ENCODE assay signal across 1 cellular context in genomic region chr2:70132244-70133126, GRCh38.
A peak's percentile ranks its signal among the peaks of the same experiment; 100 is the strongest.
TF ChIP-seq lines count a peak whose summit lies in the region.

No MANE protein-coding gene starts in this region.

TF ChIP-seq in GM12878, 131 proteins besides CTCF, POLR2A, EP300 and RAD21 (continued from another document and continues in another):
- TF ChIP-seq MLLT1 (IDR thresholded peaks at IDR 0.05) (peak; percentile 92), IKZF1 (conservative IDR thresholded peaks at IDR 0.05) (peak; percentile 50), JUND (IDR thresholded peaks at IDR 0.05; ENCODE audit: low read depth, low read length) (no peak), SMAD1 (IDR thresholded peaks at IDR 0.05; ENCODE audit: low read depth, partially characterized antibody) (peak; percentile 96), CREB1 (IDR thresholded peaks at IDR 0.05; ENCODE audit: low read depth) (peak; percentile 48; the same call in 1 of the 2 replicates), E2F4 (IDR thresholded peaks at IDR 0.05; ENCODE audit: low read depth, low read length) (no peak), EGR1 (IDR thresholded peaks at IDR 0.05; ENCODE audit: borderline replicate concordance in 1 of 2, low read depth in 2 of 2, low read length in 2 of 2) (no peak), RFX5 (IDR thresholded peaks at IDR 0.05; ENCODE audit: low read depth, low read length) (no peak), MYC (IDR thresholded peaks at IDR 0.05; ENCODE audit: insufficient read depth, insufficient read length, insufficient replicate concordance, low read length, severe bottlenecking) (no peak), NR2C2 (IDR thresholded peaks at IDR 0.05; ENCODE audit: borderline replicate concordance, control insufficient read depth, insufficient read length, low read depth) (no peak), CREM (IDR thresholded peaks at IDR 0.05; ENCODE audit: low read depth) (no peak), BCL11A (IDR thresholded peaks at IDR 0.05; ENCODE audit: low read depth, low read length) (no peak), NRF1 (conservative IDR thresholded peaks at IDR 0.05; ENCODE audit: low read depth, low read length) (no peak), MTA2 (IDR thresholded peaks at IDR 0.05; ENCODE audit: low read depth) (peak; percentile 59; the same call in 1 of the 2 replicates), SREBF2 (IDR thresholded peaks at IDR 0.05; ENCODE audit: low read length) (no peak), SRF (IDR thresholded peaks at IDR 0.05; ENCODE audit: low read depth in 2 of 2, low read length in 2 of 2) (no peak), SMC3 (IDR thresholded peaks at IDR 0.05; ENCODE audit: borderline replicate concordance, low read length) (peak; percentile 5; the same call in 1 of the 2 replicates), ZNF274 (IDR thresholded peaks at IDR 0.05; ENCODE audit: insufficient read depth, insufficient read length) (no peak), NFIC (IDR thresholded peaks at IDR 0.05; ENCODE audit: low read depth, low read length) (peak; percentile 42), ZSCAN29 (IDR thresholded peaks at IDR 0.05) (no peak), YY1 (IDR thresholded peaks at IDR 0.05; ENCODE audit: low read depth, low read length) (peak; percentile 31; the same call in 1 of the 2 replicates), SKIL (IDR thresholded peaks at IDR 0.05; ENCODE audit: low read depth, poor library complexity, severe bottlenecking) (peak; percentile 72), ZNF592 (IDR thresholded peaks at IDR 0.05) (no peak), ZNF24 (IDR thresholded peaks at IDR 0.05) (peak; percentile 92), EZH2 (IDR thresholded peaks at IDR 0.05; ENCODE audit: borderline replicate concordance, control insufficient read depth, low read depth, low read length) (no peak), NR2F1 (conservative IDR thresholded peaks at IDR 0.05) (peak; percentile 55; the same call in 1 of the 2 replicates), RELA (IDR thresholded peaks at IDR 0.05; ENCODE audit: borderline replicate concordance, partially characterized antibody) (no peak), BMI1 (IDR thresholded peaks at IDR 0.05; ENCODE audit: borderline replicate concordance) (no peak), CHD2 (IDR thresholded peaks at IDR 0.05; ENCODE audit: borderline replicate concordance, low read depth, low read length) (no peak; the same call in none of the 2 replicates), TARDBP (IDR thresholded peaks at IDR 0.05; ENCODE audit: borderline replicate concordance) (no peak), CEBPZ (IDR thresholded peaks at IDR 0.05; ENCODE audit: low read depth, low read length) (no peak), ZNF384 (IDR thresholded peaks at IDR 0.05; ENCODE audit: borderline replicate concordance, low read depth, low read length) (no peak), SMARCA5 (IDR thresholded peaks at IDR 0.05) (no peak), KLF5 (IDR thresholded peaks at IDR 0.05; ENCODE audit: partially characterized antibody) (peak; percentile 47), POU2F2 (IDR thresholded peaks at IDR 0.05; ENCODE audit: borderline replicate concordance, low read depth, low read length) (no peak), TCF12 (IDR thresholded peaks at IDR 0.05; ENCODE audit: low read depth, low read length) (no peak), HDGF (IDR thresholded peaks at IDR 0.05) (no peak), WRNIP1 (IDR thresholded peaks at IDR 0.05; ENCODE audit: borderline replicate concordance, low read depth, low read length) (no peak)
- TF ChIP-seq, protein P1, sequence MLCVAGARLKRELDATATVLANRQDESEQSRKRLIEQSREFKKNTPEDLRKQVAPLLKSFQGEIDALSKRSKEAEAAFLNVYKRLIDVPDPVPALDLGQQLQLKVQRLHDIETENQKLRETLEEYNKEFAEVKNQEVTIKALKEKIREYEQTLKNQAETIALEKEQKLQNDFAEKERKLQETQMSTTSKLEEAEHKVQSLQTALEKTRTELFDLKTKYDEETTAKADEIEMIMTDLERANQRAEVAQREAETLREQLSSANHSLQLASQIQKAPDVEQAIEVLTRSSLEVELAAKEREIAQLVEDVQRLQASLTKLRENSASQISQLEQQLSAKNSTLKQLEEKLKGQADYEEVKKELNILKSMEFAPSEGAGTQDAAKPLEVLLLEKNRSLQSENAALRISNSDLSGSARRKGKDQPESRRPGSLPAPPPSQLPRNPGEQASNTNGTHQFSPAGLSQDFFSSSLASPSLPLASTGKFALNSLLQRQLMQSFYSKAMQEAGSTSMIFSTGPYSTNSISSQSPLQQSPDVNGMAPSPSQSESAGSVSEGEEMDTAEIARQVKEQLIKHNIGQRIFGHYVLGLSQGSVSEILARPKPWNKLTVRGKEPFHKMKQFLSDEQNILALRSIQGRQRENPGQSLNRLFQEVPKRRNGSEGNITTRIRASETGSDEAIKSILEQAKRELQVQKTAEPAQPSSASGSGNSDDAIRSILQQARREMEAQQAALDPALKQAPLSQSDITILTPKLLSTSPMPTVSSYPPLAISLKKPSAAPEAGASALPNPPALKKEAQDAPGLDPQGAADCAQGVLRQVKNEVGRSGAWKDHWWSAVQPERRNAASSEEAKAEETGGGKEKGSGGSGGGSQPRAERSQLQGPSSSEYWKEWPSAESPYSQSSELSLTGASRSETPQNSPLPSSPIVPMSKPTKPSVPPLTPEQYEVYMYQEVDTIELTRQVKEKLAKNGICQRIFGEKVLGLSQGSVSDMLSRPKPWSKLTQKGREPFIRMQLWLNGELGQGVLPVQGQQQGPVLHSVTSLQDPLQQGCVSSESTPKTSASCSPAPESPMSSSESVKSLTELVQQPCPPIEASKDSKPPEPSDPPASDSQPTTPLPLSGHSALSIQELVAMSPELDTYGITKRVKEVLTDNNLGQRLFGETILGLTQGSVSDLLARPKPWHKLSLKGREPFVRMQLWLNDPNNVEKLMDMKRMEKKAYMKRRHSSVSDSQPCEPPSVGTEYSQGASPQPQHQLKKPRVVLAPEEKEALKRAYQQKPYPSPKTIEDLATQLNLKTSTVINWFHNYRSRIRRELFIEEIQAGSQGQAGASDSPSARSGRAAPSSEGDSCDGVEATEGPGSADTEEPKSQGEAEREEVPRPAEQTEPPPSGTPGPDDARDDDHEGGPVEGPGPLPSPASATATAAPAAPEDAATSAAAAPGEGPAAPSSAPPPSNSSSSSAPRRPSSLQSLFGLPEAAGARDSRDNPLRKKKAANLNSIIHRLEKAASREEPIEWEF (IDR thresholded peaks at IDR 0.05; ENCODE audit: insufficient replicate concordance, low read depth, low read length): peak; percentile 64
- TF ChIP-seq, protein P2, sequence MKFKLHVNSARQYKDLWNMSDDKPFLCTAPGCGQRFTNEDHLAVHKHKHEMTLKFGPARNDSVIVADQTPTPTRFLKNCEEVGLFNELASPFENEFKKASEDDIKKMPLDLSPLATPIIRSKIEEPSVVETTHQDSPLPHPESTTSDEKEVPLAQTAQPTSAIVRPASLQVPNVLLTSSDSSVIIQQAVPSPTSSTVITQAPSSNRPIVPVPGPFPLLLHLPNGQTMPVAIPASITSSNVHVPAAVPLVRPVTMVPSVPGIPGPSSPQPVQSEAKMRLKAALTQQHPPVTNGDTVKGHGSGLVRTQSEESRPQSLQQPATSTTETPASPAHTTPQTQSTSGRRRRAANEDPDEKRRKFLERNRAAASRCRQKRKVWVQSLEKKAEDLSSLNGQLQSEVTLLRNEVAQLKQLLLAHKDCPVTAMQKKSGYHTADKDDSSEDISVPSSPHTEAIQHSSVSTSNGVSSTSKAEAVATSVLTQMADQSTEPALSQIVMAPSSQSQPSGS (IDR thresholded peaks at IDR 0.05; ENCODE audit: low read length): no peak
- TF ChIP-seq, protein P3, sequence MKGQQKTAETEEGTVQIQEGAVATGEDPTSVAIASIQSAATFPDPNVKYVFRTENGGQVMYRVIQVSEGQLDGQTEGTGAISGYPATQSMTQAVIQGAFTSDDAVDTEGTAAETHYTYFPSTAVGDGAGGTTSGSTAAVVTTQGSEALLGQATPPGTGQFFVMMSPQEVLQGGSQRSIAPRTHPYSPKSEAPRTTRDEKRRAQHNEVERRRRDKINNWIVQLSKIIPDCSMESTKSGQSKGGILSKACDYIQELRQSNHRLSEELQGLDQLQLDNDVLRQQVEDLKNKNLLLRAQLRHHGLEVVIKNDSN (IDR thresholded peaks at IDR 0.05; ENCODE audit: borderline replicate concordance, extremely low read length, insufficient read depth, low read depth, low read length): no peak
